ENCODE assay signal across 12 cellular contexts in genomic region chr2:112004246-112004645, GRCh38. TPM values are rescaled to one million over a fixed set of nuclear protein-coding genes. Genes with fewer than 3 reads are reported as not detected.
DNase-seq lines count a peak whose midpoint lies in the region; ATAC-seq and TF ChIP-seq lines count a peak whose summit lies in the region.
"Had no signal": no experiment of that assay in that cellular context is flagged by ENCODE, and none has a peak within 500 bp of the region (broad histone marks: within the 10 kb centered on the region; RNA-seq: fewer than 3 reads in every experiment).

No MANE protein-coding gene starts in this region.

- H3K4me3 ChIP-seq in body of pancreas = no peak overlapping the region

- no peaks in the 10 kb centered on the region for H3K36me3 ChIP-seq in body of pancreas (replicated peaks in 1 of 2; ENCODE audit: insufficient read depth in 1 of 2, low read depth in 2 of 2)

- DNase-seq in body of pancreas (peak in 3 of 4 donors; percentile 18 to 77 (median 29)), posterior cingulate gyrus (peak in 6 of 10 donors; percentile 7 to 70 (median 25)), NCI-H1930 (lab: John Stamatoyannopoulos, UW) (no peak)
- DNase-seq in activated T-cell treated with anti-CD3 and anti-CD28 coated beads, Interleukin-2, amount 50 U/mL, for 1 hour = no peak
- no peak for DNase-seq in effector CD4-positive, alpha-beta T cell
- DNase-seq: activated CD4-positive, alpha-beta T cell treated with anti-CD3 and anti-CD28 coated beads, Interleukin-2, amount 50 U/mL, for 4 hours; endodermal cell; NCI-H2107 had no signal

- WGBS in body of pancreas, 2 donors = 70 to 73% methylated on average over 5 of the region's 5 CpGs

- no peak for TF ChIP-seq CTCF in body of pancreas (IDR thresholded peaks at IDR 0.05)

- peak overlapping the region in 1 of 4 donors; percentile 52 for H3K27ac ChIP-seq in body of pancreas

- no peaks in the 10 kb centered on the region for H3K9me3 ChIP-seq in body of pancreas

- TF ChIP-seq POLR2A in body of pancreas (IDR thresholded peaks at IDR 0.05) = no peak

- no peaks in the 10 kb centered on the region for H3K27me3 ChIP-seq in body of pancreas

- intact Hi-C loops in body of pancreas (cut with DNase I) (no loop called here), posterior cingulate gyrus (cut with DNase I) (no loop called here)

- ATAC-seq in GM18907 (IDR thresholded peaks at IDR 0.05; ENCODE audit: unreplicated experiment) = peak; percentile 59
- ATAC-seq in HG03460 (IDR thresholded peaks at IDR 0.05; ENCODE audit: unreplicated experiment) = peak; percentile 55
- ATAC-seq in body of pancreas = no peak
- no peak for ATAC-seq in GM19455 (IDR thresholded peaks at IDR 0.05; ENCODE audit: unreplicated experiment)
- ATAC-seq: HCT116 had no signal

- no peaks in the 10 kb centered on the region for H3K4me1 ChIP-seq in body of pancreas

RNA-seq across cellular contexts. Expression of gene TMEM87B, which starts 50.8 kb away (rescaled TPM):
- total RNA-seq in body of pancreas = 10 to 100 TPM; 14.8 to 15.3 TPM

Comparison
In these comparisons a context has a peak if more than half of its experiments do, and no peak if none do; other contexts are left out.
1. ATAC-seq: peak in GM18907 (single experiment) and HG03460 (single experiment); none in body of pancreas (single experiment) and GM19455 (single experiment).
2. DNase-seq: peak in body of pancreas (3 of 4) and posterior cingulate gyrus (6 of 10); none in NCI-H1930 (0 of 2), activated T-cell treated with anti-CD3 and anti-CD28 coated beads, Interleukin-2, amount 50 U/mL, for 1 hour (single experiment) and effector CD4-positive, alpha-beta T cell (single experiment).